In the genomic region with DNA sequence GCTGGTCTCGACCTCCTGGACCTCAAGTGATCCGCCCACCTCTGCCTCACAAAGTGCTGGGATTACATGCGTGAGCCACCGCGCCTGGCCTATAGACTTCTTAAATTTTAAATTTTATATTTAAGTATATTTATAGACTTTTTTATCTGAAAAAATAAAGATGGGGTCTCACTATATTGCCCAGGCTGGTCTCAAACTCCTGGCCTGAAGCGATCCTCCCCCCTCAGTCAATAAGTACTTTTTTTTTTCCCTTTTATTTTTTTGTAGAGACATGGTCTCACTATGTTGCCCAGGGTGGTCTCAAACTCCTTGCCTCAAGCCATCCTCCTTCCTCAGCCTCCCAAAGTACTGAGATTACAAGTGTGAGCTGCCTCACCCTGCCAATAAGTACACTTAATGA, we compare ENCODE assay signal across 9 cellular contexts. TPM values are rescaled to one million over a fixed set of nuclear protein-coding genes. Genes with fewer than 3 reads are reported as not detected.
A peak's percentile ranks its signal among the peaks of the same experiment; 100 is the strongest.
DNase-seq lines count a peak whose midpoint lies in the region; ATAC-seq and TF ChIP-seq lines count a peak whose summit lies in the region.
"Had no signal": no experiment of that assay in that cellular context is flagged by ENCODE, and none has a peak within 500 bp of the region (broad histone marks: within the 10 kb centered on the region; RNA-seq: fewer than 3 reads in every experiment).

No MANE protein-coding gene starts in this region.

- H3K4me1 ChIP-seq in breast epithelium = peaks cover 6 to 16% of the 10 kb centered on the region in 2 donors
- peaks cover 8 to 23% of the 10 kb centered on the region in 2 donors for H3K4me1 ChIP-seq in muscle layer of duodenum (ENCODE audit: control insufficient read depth in 1 of 2, insufficient read depth in 2 of 2, low read length in 2 of 2)

- peak overlapping the region; percentile 95 for H3K4me3 Mint-ChIP-seq in stimulated activated naive CD8-positive, alpha-beta T cell treated with anti-CD3 and anti-CD28 coated beads, Interleukin-15, Interleukin-2, amounts not matched to agents 100 ng/mL and 50 ng/mL, for 24 hours

- H3K9me3 Mint-ChIP-seq in stimulated activated naive CD8-positive, alpha-beta T cell treated with anti-CD3 and anti-CD28 coated beads, Interleukin-15, Interleukin-2, amounts not matched to agents 100 ng/mL and 50 ng/mL, for 24 hours = no peaks in the 10 kb centered on the region

- no peak for ATAC-seq in stimulated activated naive CD8-positive, alpha-beta T cell treated with anti-CD3 and anti-CD28 coated beads, Interleukin-15, Interleukin-2, amounts not matched to agents 100 U/mL and 50 U/mL, for 24 hours

- peaks cover 36% of the 10 kb centered on the region for H3K4me1 Mint-ChIP-seq in stimulated activated naive CD8-positive, alpha-beta T cell treated with anti-CD3 and anti-CD28 coated beads, Interleukin-15, Interleukin-2, amounts not matched to agents 100 ng/mL and 50 ng/mL, for 24 hours (ENCODE audit: low read depth)

- H3K4me3 ChIP-seq in breast epithelium (peak overlapping the region in 2 of 3 donors; percentile 65 to 84), muscle layer of duodenum (ENCODE audit: low read depth in 1 of 2, low read length in 2 of 2) (peak overlapping the region; percentile 84 to 98)

- no peak for TF ChIP-seq POLR2A in breast epithelium (IDR thresholded peaks at IDR 0.05)

- intact Hi-C loops in breast epithelium (cut with DNase I; ENCODE audit: low total_unique reads) = no loop called here

- no peaks in the 10 kb centered on the region for H3K36me3 ChIP-seq in breast epithelium
- H3K36me3 ChIP-seq in muscle layer of duodenum (ENCODE audit: control insufficient read depth in 1 of 2, insufficient read depth in 2 of 2, low read length in 2 of 2) = peaks cover 9 to 13% of the 10 kb centered on the region in 2 donors

- TF ChIP-seq CTCF in breast epithelium (IDR thresholded peaks at IDR 0.05) = no peak

- H3K9me3 ChIP-seq in breast epithelium (no peaks in the 10 kb centered on the region), muscle layer of duodenum (ENCODE audit: control insufficient read depth in 1 of 2, low read length in 2 of 2) (no peaks in the 10 kb centered on the region)

- peaks cover 11% of the 10 kb centered on the region for H3K36me3 Mint-ChIP-seq in stimulated activated naive CD8-positive, alpha-beta T cell treated with anti-CD3 and anti-CD28 coated beads, Interleukin-15, Interleukin-2, amounts not matched to agents 100 ng/mL and 50 ng/mL, for 24 hours (ENCODE audit: low read depth)

- H3K27ac Mint-ChIP-seq in stimulated activated naive CD8-positive, alpha-beta T cell treated with anti-CD3 and anti-CD28 coated beads, Interleukin-15, Interleukin-2, amounts not matched to agents 100 ng/mL and 50 ng/mL, for 24 hours = peak overlapping the region; percentile 76

- no peaks in the 10 kb centered on the region for H3K27me3 Mint-ChIP-seq in stimulated activated naive CD8-positive, alpha-beta T cell treated with anti-CD3 and anti-CD28 coated beads, Interleukin-15, Interleukin-2, amounts not matched to agents 100 ng/mL and 50 ng/mL, for 24 hours

- DNase-seq in stimulated activated naive CD8-positive, alpha-beta T cell treated with anti-CD3 and anti-CD28 coated beads, Interleukin-15, Interleukin-2, amounts not matched to agents 100 U/mL and 50 U/mL, for 24 hours = no peak
- DNase-seq in breast epithelium (ENCODE audit: low spot score in 2 of 2) (no peak), GOT3 (lab: John Stamatoyannopoulos, UW) (no peak), putamen (ENCODE audit: low spot score) (no peak), iPS-NIHi11 (ENCODE audit: low spot score) (no peak), HK-2 (ENCODE audit: unreplicated experiment) (no peak)
- DNase-seq: NCI-H187 had no signal

- H3K27ac ChIP-seq in breast epithelium = peak overlapping the region; percentile 97 to 99
- H3K27ac ChIP-seq in muscle layer of duodenum (ENCODE audit: low read length) = peak overlapping the region; percentile 99

- H3K27me3 ChIP-seq in breast epithelium = no peaks in the 10 kb centered on the region
- no peaks in the 10 kb centered on the region for H3K27me3 ChIP-seq in muscle layer of duodenum (ENCODE audit: low read depth, low read length)

RNA-seq across cellular contexts. Expression of gene SERTAD1, which starts 1.9 kb away (rescaled TPM):
- 10 to 100 TPM; 10.4 to 25.3 (median 18.0) TPM for total RNA-seq in breast epithelium

RNA-seq across cellular contexts. Expression of gene PRX, which starts 10.8 kb away (rescaled TPM):
- 1 to 10 TPM; 2.7 to 9.1 (median 5.2) TPM for total RNA-seq in breast epithelium

RNA-seq across cellular contexts. Expression of gene SERTAD3, which starts 20.2 kb away (rescaled TPM):
- 10 to 100 TPM; 17.3 to 28.1 (median 25.2) TPM for total RNA-seq in breast epithelium

RNA-seq across cellular contexts. Expression of gene HIPK4, which starts 34.0 kb away (rescaled TPM):
- total RNA-seq in breast epithelium = under 1 TPM in 2 of 3 donors, not detected in 1; 0.16 to 0.33 TPM

RNA-seq across cellular contexts. Expression of gene BLVRB, which starts 41.6 kb away (rescaled TPM):
- 100 to 1,000 TPM; 206 to 322 (median 284) TPM for total RNA-seq in breast epithelium
